24 cellular contexts compared by ENCODE assay signal in genomic region chr2:220243571-220243970, GRCh38.
"Had no signal": no experiment of that assay in that cellular context is flagged by ENCODE, and none has a peak within 500 bp of the region (broad histone marks: within the 10 kb centered on the region; RNA-seq: fewer than 3 reads in every experiment).

No MANE protein-coding gene starts in this region.

- H3K36me3 ChIP-seq: breast epithelium, ovary, right lobe of liver, thoracic aorta had no signal

- H3K9me3 ChIP-seq: breast epithelium, ovary, right lobe of liver, thoracic aorta had no signal

- H3K27me3 ChIP-seq: breast epithelium, ovary, right lobe of liver had no signal

- H3K27ac ChIP-seq: breast epithelium, ovary, right lobe of liver, skin epidermis, thoracic aorta, VCaP had no signal

- DNase-seq: activated CD4-positive, alpha-beta T cell treated with anti-CD3 and anti-CD28 coated beads for 4 hours; activated CD4-positive, alpha-beta T cell treated with anti-CD3 and anti-CD28 coated beads, Interleukin-2, amount 50 U/mL, for 4 hours; activated naive CD4-positive, alpha-beta T cell; activated T-cell treated with anti-CD3 and anti-CD28 coated beads for 4 hours; activated T-cell treated with anti-CD3 and anti-CD28 coated beads, Interleukin-2, amount 50 U/mL, for 72 hours; aorta; central memory CD4-positive, alpha-beta T cell; effector memory CD4-positive, alpha-beta T cell; head of caudate nucleus; hypothalamus; immature natural killer cell; kidney; midbrain; naive thymus-derived CD4-positive, alpha-beta T cell; ovary; right lobe of liver; stimulated activated CD4-positive, alpha-beta T cell treated with anti-CD3 and anti-CD28 coated beads, Interleukin-4, amount 100 ng/mL, for 24 hours; trophoblast cell had no signal

- H3K4me3 ChIP-seq: breast epithelium, ovary, right lobe of liver, skin epidermis, thoracic aorta had no signal

- ATAC-seq: activated naive CD4-positive, alpha-beta T cell treated with anti-CD3 and anti-CD28 coated beads, Interleukin-2, amount 50 U/mL, for 72 hours; activated T-cell treated with anti-CD3 and anti-CD28 coated beads, Interleukin-2, amount 50 U/mL, for 72 hours; naive thymus-derived CD4-positive, alpha-beta T cell; right lobe of liver; stimulated activated effector memory CD8-positive, alpha-beta T cell treated with anti-CD3 and anti-CD28 coated beads, Interleukin-12 subunit alpha, Interleukin-12 subunit beta, amount 100 ng/mL, for 72 hours had no signal

- H3K4me1 ChIP-seq: breast epithelium, right lobe of liver had no signal
